14 cellular contexts compared by ENCODE assay signal in genomic region chr6:126628125-126628524, GRCh38.
DNase-seq lines count a peak whose midpoint lies in the region; ATAC-seq and TF ChIP-seq lines count a peak whose summit lies in the region.
"Had no signal": no experiment of that assay in that cellular context is flagged by ENCODE, and none has a peak within 500 bp of the region (broad histone marks: within the 10 kb centered on the region; RNA-seq: fewer than 3 reads in every experiment).

No MANE protein-coding gene starts in this region.

- no peak overlapping the region for H3K27ac Mint-ChIP-seq in type B pancreatic cell
- H3K27ac Mint-ChIP-seq: mesothelial cell of epicardium had no signal

- H3K9ac ChIP-seq in OCI-LY1 (ENCODE audit: low read length): no peak overlapping the region
- H3K9ac ChIP-seq: parathyroid adenoma had no signal

- peak; percentile 59 for ATAC-seq in HG02759 (IDR thresholded peaks at IDR 0.05; ENCODE audit: unreplicated experiment)
- no peak for ATAC-seq in GM21529 (IDR thresholded peaks at IDR 0.05; ENCODE audit: unreplicated experiment)

- H3K27me3 ChIP-seq in OCI-LY1 (ENCODE audit: insufficient read depth, low read length): no peaks in the 10 kb centered on the region
- H3K27me3 ChIP-seq: transverse colon had no signal

- H4K20me1 ChIP-seq in OCI-LY1 (ENCODE audit: insufficient read depth, low read length): no peaks in the 10 kb centered on the region

- H3K9me3 ChIP-seq in OCI-LY1 (ENCODE audit: low read length): no peaks in the 10 kb centered on the region
- H3K9me3 ChIP-seq: transverse colon had no signal

- no peak overlapping the region for H2AFZ ChIP-seq in OCI-LY1 (ENCODE audit: low read length)
- H2AFZ ChIP-seq: parathyroid adenoma had no signal

- H3K36me3 ChIP-seq in OCI-LY1 (ENCODE audit: insufficient read depth, low read length): no peaks in the 10 kb centered on the region
- H3K36me3 ChIP-seq: transverse colon had no signal

- H3K36me3 Mint-ChIP-seq in type B pancreatic cell: no peaks in the 10 kb centered on the region
- H3K36me3 Mint-ChIP-seq: IgD-negative memory B cell, mesothelial cell of epicardium had no signal

- H3K4me1 ChIP-seq in OCI-LY1 (ENCODE audit: insufficient read depth, low read length, severe bottlenecking): no peaks in the 10 kb centered on the region
- H3K4me1 ChIP-seq: parathyroid adenoma had no signal

- H3K27ac ChIP-seq in OCI-LY1 (ENCODE audit: low read depth, low read length, poor library complexity, severe bottlenecking): no peak overlapping the region
- H3K27ac ChIP-seq: parathyroid adenoma, transverse colon had no signal

- no peaks in the 10 kb centered on the region for H3F3A ChIP-seq in OCI-LY1 (ENCODE audit: insufficient read depth, low read length)

- H3K9me3 Mint-ChIP-seq in type B pancreatic cell: peaks cover 4% of the 10 kb centered on the region
- H3K9me3 Mint-ChIP-seq: IgD-negative memory B cell, mesothelial cell of epicardium had no signal

- H3K4me3 Mint-ChIP-seq in type B pancreatic cell: no peak overlapping the region
- H3K4me3 Mint-ChIP-seq: IgD-negative memory B cell, mesothelial cell of epicardium had no signal

- H3K79me2 ChIP-seq in OCI-LY1 (ENCODE audit: insufficient read depth, low read length): no peaks in the 10 kb centered on the region
- H3K79me2 ChIP-seq: parathyroid adenoma had no signal

- H3K9me2 ChIP-seq in OCI-LY1 (ENCODE audit: low read depth, low read length): no peaks in the 10 kb centered on the region

- TF ChIP-seq CTCF in OCI-LY1 (IDR thresholded peaks at IDR 0.05; ENCODE audit: low read length) (peak; percentile 33), type B pancreatic cell (conservative IDR thresholded peaks at IDR 0.05) (peak; percentile 28)

- H3K4me3 ChIP-seq in OCI-LY1 (ENCODE audit: low read depth, low read length, poor library complexity, severe bottlenecking): no peak overlapping the region
- H3K4me3 ChIP-seq: transverse colon had no signal

- no peak overlapping the region for H3K4me2 ChIP-seq in OCI-LY1 (ENCODE audit: low read length)

- H3K27me3 Mint-ChIP-seq in type B pancreatic cell: no peaks in the 10 kb centered on the region
- H3K27me3 Mint-ChIP-seq: IgD-negative memory B cell had no signal

- H3K4me1 Mint-ChIP-seq in type B pancreatic cell (ENCODE audit: unreplicated experiment): peaks cover 15% of the 10 kb centered on the region
- H3K4me1 Mint-ChIP-seq: IgD-negative memory B cell had no signal

- peak; percentile 33 for DNase-seq in NCI-H82 (lab: John Stamatoyannopoulos, UW)
- DNase-seq in NCI-H82 treated with DMSO at 0.1 percent for 48 hours (lab: John Stamatoyannopoulos, UW; ENCODE audit: unreplicated experiment): no peak
- DNase-seq in type B pancreatic cell (ENCODE audit: extremely low spot score, unreplicated experiment): no peak
- no peak for DNase-seq in NCI-H1092 (lab: John Stamatoyannopoulos, UW)
- DNase-seq in GM03348 (ENCODE audit: low spot score): no peak
- DNase-seq: ACHN; NK-92 treated with Interleukin-12 subunit alpha and Interleukin-12 subunit beta, amount 100 ng/mL, for 24 hours; transverse colon had no signal
